ENCODE assay signal across 22 cellular contexts in the genomic region with DNA sequence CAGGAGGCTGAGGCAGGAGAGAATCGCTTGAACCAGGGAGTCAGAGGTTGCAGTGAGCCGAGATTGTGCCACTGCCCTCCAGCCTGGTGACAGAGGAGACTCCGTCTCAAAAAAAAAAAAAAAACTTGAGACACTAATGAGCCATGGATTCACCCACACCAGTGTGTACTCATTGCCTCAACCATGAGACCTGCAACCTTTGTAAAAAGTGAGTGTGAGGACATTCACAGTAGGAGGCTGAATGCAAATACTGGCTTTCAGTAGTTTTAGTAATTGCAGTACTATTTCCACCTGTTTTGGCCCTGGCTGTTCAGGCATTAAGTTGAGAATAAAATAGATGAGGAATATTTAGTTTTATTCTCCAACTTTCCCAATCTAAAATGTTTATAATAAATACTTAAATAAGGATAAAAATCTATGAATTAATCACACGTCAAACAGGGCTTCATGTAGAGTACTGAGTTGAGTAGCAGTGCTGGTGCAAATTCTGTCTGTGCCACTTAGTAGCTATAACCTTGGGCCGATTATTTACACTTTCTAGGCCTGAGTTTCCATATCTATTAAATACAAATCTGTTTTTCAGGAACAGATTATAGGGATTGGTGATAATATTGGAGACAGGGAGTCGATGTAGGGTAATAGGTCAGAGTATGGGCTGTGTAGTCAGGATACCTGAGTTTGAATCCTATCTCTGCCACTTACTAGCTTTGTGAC.
DNase-seq lines count a peak whose midpoint lies in the region; ATAC-seq and TF ChIP-seq lines count a peak whose summit lies in the region.
"Had no signal": no experiment of that assay in that cellular context is flagged by ENCODE, and none has a peak within 500 bp of the region (broad histone marks: within the 10 kb centered on the region; RNA-seq: fewer than 3 reads in every experiment).

No MANE protein-coding gene starts in this region.

- H3K4me3 ChIP-seq in brain microvascular endothelial cell (ENCODE audit: low read depth, low read length) (no peak overlapping the region), gastrocnemius medialis (no peak overlapping the region)
- H3K4me3 ChIP-seq: thoracic aorta, vagina had no signal

- no peak for TF ChIP-seq POLR2A in gastrocnemius medialis (IDR thresholded peaks at IDR 0.05)

- peak overlapping the region; percentile 77 for H3K27ac ChIP-seq in brain microvascular endothelial cell
- H3K27ac ChIP-seq in gastrocnemius medialis = peak overlapping the region; percentile 65 to 81 (median 68)
- H3K27ac ChIP-seq in substantia nigra (ENCODE audit: low read depth, low read length, poor library complexity, severe bottlenecking) = no peak overlapping the region
- H3K27ac ChIP-seq: neutrophil, thoracic aorta, vagina had no signal

- no peaks in the 10 kb centered on the region for H3K9me3 ChIP-seq in gastrocnemius medialis
- H3K9me3 ChIP-seq: neutrophil, thoracic aorta, vagina had no signal

- DNase-seq in NCI-H146 (lab: John Stamatoyannopoulos, UW) = peak; percentile 77
- DNase-seq in brain microvascular endothelial cell = no peak
- no peak for DNase-seq in gastrocnemius medialis
- DNase-seq in substantia nigra (lab: John Stamatoyannopoulos, UW) = no peak
- DNase-seq in stimulated activated CD4-positive, alpha-beta T cell treated with anti-CD3 and anti-CD28 coated beads, Interleukin-2, amount 100 ng/mL, for 48 hours = no peak
- DNase-seq: activated B cell treated with CpG ODN at 0.5 μM for 24 hours; activated CD4-positive, alpha-beta T cell treated with anti-CD3 and anti-CD28 coated beads, Interleukin-2, amount 50 U/mL, for 48 hours; activated CD8-positive, alpha-beta memory T cell treated with anti-CD3 and anti-CD28 coated beads, Interleukin-2, amount 50 U/mL, for 4 hours; cerebellar nuclear complex; left colon; mesendoderm; NCI-H1694; NCI-H2171; SHP77; stimulated activated CD4-positive, alpha-beta T cell treated with anti-CD3 and anti-CD28 coated beads, Interleukin-4, amount 100 ng/mL, for 24 hours; stimulated activated naive B cell treated with anti-CD40 and anti-IgM and Interleukin-4, amounts not matched to agents 10 μg/mL and 1 μg/mL and 100 μg/mL, for 72 hours; T-helper 9 cell had no signal

- in situ Hi-C loops in brain microvascular endothelial cell (cut with HindIII; ENCODE audit: low pct_ligation_motif_present, low sequenced_read_pairs) (no loop called here), gastrocnemius medialis (cut with MboI; ENCODE audit: low sequenced_read_pairs in 4 of 4) (no loop called here)

- H3K36me3 ChIP-seq in brain microvascular endothelial cell (replicated peaks) = peaks cover under 1% of the 10 kb centered on the region
- H3K36me3 ChIP-seq in gastrocnemius medialis = peaks cover 0 to 12% of the 10 kb centered on the region in 2 donors

- intact Hi-C loops in gastrocnemius medialis (cut with DNase I; ENCODE audit: low total_unique reads) = no loop called here

- H3K27me3 ChIP-seq in brain microvascular endothelial cell (replicated peaks) (no peaks in the 10 kb centered on the region), gastrocnemius medialis (no peaks in the 10 kb centered on the region)
- H3K27me3 ChIP-seq: neutrophil, vagina had no signal

- peak; percentile 45 for ATAC-seq in GM19351 (IDR thresholded peaks at IDR 0.05; ENCODE audit: unreplicated experiment)
- ATAC-seq in gastrocnemius medialis = peak in 1 of 2 donors; percentile 44
- no peak for ATAC-seq in HG03025 (IDR thresholded peaks at IDR 0.05; ENCODE audit: low FRiP score, unreplicated experiment)
- ATAC-seq: left colon; stimulated activated naive B cell treated with anti-CD40 and anti-IgM and Interleukin-4, amounts not matched to agents 10 μg/mL and 1 μg/mL and 100 μg/mL, for 72 hours had no signal

- TF ChIP-seq CTCF in brain microvascular endothelial cell (IDR thresholded peaks at IDR 0.05; ENCODE audit: low read depth, low read length, missing control alignments) (no peak), gastrocnemius medialis (IDR thresholded peaks at IDR 0.05 in 4 of 5, conservative IDR thresholded peaks at IDR 0.05 in 1 of 5) (no peak)

- H3K4me1 ChIP-seq in gastrocnemius medialis = peaks cover 24 to 41% of the 10 kb centered on the region in 2 donors
- H3K4me1 ChIP-seq: vagina had no signal
